ENCODE assay signal across 7 cellular contexts in the genomic region with DNA sequence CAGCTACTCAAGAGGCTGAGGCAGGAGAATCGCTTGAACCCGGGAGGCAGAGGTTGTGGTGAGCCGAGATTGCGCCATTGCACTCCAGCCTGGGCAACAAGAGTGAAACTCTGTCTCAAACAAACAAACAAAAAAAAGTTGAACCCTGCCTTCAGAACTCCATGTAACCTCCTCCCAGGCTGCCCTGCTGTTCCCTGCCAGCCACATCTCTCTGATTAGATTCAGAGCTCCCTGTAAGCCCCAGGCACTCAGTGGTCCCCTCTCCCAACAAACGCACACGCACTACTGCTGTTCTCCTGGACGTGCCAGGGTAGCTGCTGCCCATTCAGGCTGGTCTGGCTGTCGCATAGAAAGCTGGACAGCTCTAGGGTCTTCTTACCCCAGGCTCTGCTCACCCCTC. TPM values are rescaled to one million over a fixed set of nuclear protein-coding genes. Genes with fewer than 3 reads are reported as not detected.
A peak's percentile ranks its signal among the peaks of the same experiment; 100 is the strongest.
DNase-seq lines count a peak whose midpoint lies in the region; FAIRE-seq and TF ChIP-seq lines count a peak whose summit lies in the region.
"Not testable (repeated sequence)": the region's sequence is repeated elsewhere in the genome, so short reads cannot be mapped to it uniquely, and the experiment has no call there.
"Had no signal": no experiment of that assay in that cellular context is flagged by ENCODE, and none has a peak within 500 bp of the region (broad histone marks: within the 10 kb centered on the region; RNA-seq: fewer than 3 reads in every experiment).

No MANE protein-coding gene starts in this region.

- not testable (repeated sequence) for H4K91ac ChIP-seq in H1 (replicated peaks; ENCODE audit: insufficient read length, low read length)

- H3K27me3 ChIP-seq in BLaER1; H1 (replicated peaks in 1 of 4; ENCODE audit: control insufficient read depth in 3 of 4, extremely low read depth in 1 of 4, insufficient read depth in 3 of 4, low read length in 3 of 4); liver (ENCODE audit: control insufficient read depth in 4 of 4, insufficient read depth in 4 of 4, low read length in 3 of 4); neural progenitor cell: not testable (repeated sequence)

- 0 out of 2 replicates have a peak overlapping the region, but pooled peaks have one; percentile 46 for H2BK15ac ChIP-seq in H1 (ENCODE audit: low read length)

- not testable (repeated sequence) for H3K4me3 ChIP-seq in BLaER1; H1 (ENCODE audit: extremely low read depth in 1 of 4, insufficient read depth in 2 of 4, low read depth in 3 of 4, low read length in 4 of 4); liver (ENCODE audit: low read depth in 1 of 3, low read length in 3 of 3); neural progenitor cell

- not testable (repeated sequence) for H3K9me3 Mint-ChIP-seq in neural progenitor cell

- not testable (repeated sequence) for H3K36me3 Mint-ChIP-seq in neural progenitor cell

- not testable (repeated sequence) for H3K9ac ChIP-seq in BLaER1; H1 (replicated peaks in 1 of 4; ENCODE audit: extremely low read depth in 1 of 4, low read depth in 3 of 4, low read length in 3 of 4); liver (ENCODE audit: low read depth in 1 of 2, low read length in 2 of 2); neural progenitor cell

- TF ChIP-seq CTCF in H1 (IDR thresholded peaks at IDR 0.05; ENCODE audit: control extremely low read depth in 1 of 3, insufficient read depth in 1 of 3, low read depth in 1 of 3, low read length in 3 of 3); liver (IDR thresholded peaks at IDR 0.05; ENCODE audit: low read depth, low read length, missing input control); neural progenitor cell (IDR thresholded peaks at IDR 0.05): not testable (repeated sequence)

- H3K79me2 ChIP-seq in H1 (ENCODE audit: control insufficient read depth in 1 of 2, insufficient read depth in 2 of 2, low read length in 2 of 2); neural progenitor cell (ENCODE audit: low read depth): not testable (repeated sequence)

- not testable (repeated sequence) for H3K79me1 ChIP-seq in H1 (ENCODE audit: low read depth, low read length)

- H3K4me3 Mint-ChIP-seq in neural progenitor cell = peak overlapping the region; percentile 10

- CTCF ChIA-PET in H1 (lab: Charles Lee; ENCODE audit: partially characterized antibody) = interaction anchor here (0.7 to 12.6 kb wide), 7 partner anchors 10 to 77 kb away, joined by 3 to 83 read pairs (median 4); no protein-coding TSS in a partner anchor

- not testable (repeated sequence) for H2BK12ac ChIP-seq in H1 (ENCODE audit: low read depth, low read length)

- 90% methylated on average over 8 of the region's 8 CpGs; no CpG with 5 or more reads in 1 of the 2 experiments for WGBS in H1 (ENCODE audit: extremely low coverage in 1 of 2, insufficient coverage in 1 of 2, insufficient read length in 1 of 2, insufficient replicate concordance in 2 of 2, low coverage in 1 of 2, low lambda C conversion rate in 2 of 2, missing lambda C conversion rate in 1 of 2), 2 experiments
- 67% methylated on average over 8 of the region's 8 CpGs for WGBS in liver

- H4K5ac ChIP-seq in H1 (ENCODE audit: insufficient read length, low read depth, low read length) = not testable (repeated sequence)

- not testable (repeated sequence) for H3K56ac ChIP-seq in H1 (replicated peaks; ENCODE audit: insufficient read length, low read depth, low read length)

- not testable (repeated sequence) for H3K23ac ChIP-seq in H1 (ENCODE audit: insufficient read length)

- H3K4me1 ChIP-seq in BLaER1 (peaks cover 96% of the 10 kb centered on the region), H1 (replicated peaks in 1 of 4; ENCODE audit: control insufficient read depth in 3 of 4, insufficient read depth in 4 of 4, low read length in 3 of 4) (peaks cover 0 to 30% (median 24%) of the 10 kb centered on the region in 4 experiments; a peak in 6 of 7 replicates), neural progenitor cell (peaks cover 33% of the 10 kb centered on the region)
- not testable (repeated sequence) for H3K4me1 ChIP-seq in liver (ENCODE audit: control insufficient read depth in 4 of 4, insufficient read depth in 4 of 4, low read length in 3 of 4)

- not testable (repeated sequence) for TF ChIP-seq EP300 in H1 (IDR thresholded peaks at IDR 0.05; ENCODE audit: borderline replicate concordance in 1 of 2, low read depth in 2 of 2, low read length in 2 of 2)

- not testable (repeated sequence) for H4K20me1 ChIP-seq in BLaER1; H1 (replicated peaks in 1 of 2; ENCODE audit: control insufficient read depth in 1 of 2, insufficient read depth in 2 of 2, low read length in 2 of 2); neural progenitor cell (ENCODE audit: low read depth)

- H3K14ac ChIP-seq in H1 (ENCODE audit: insufficient read length) = not testable (repeated sequence)

- not testable (repeated sequence) for H2BK120ac ChIP-seq in H1 (replicated peaks; ENCODE audit: low read depth, low read length)

- H3K4me2 ChIP-seq in BLaER1 = peak overlapping the region; percentile 95
- not testable (repeated sequence) for H3K4me2 ChIP-seq in H1 (ENCODE audit: insufficient read depth in 1 of 2, low read depth in 2 of 2, low read length in 2 of 2); neural progenitor cell

- H4K8ac ChIP-seq in H1 (ENCODE audit: extremely low read depth, insufficient read depth, low read length) = not testable (repeated sequence)

- not testable (repeated sequence) for FAIRE-seq in H1 (lab: Jason Lieb, UNC)

- POLR2A ChIA-PET in H1 (lab: Charles Lee; ENCODE audit: partially characterized antibody) = not testable (repeated sequence)

- not testable (repeated sequence) for H2AFZ ChIP-seq in H1 (ENCODE audit: low read length); neural progenitor cell (replicated peaks)

- H2BK5ac ChIP-seq in H1 (ENCODE audit: low read depth, low read length) = not testable (repeated sequence)

- H3K4me1 Mint-ChIP-seq in neural progenitor cell = peaks cover 37% of the 10 kb centered on the region

- H3K36me3 ChIP-seq in BLaER1; H1 (ENCODE audit: control insufficient read depth in 2 of 4, insufficient read depth in 4 of 4, low read length in 3 of 4); liver (ENCODE audit: control insufficient read depth in 4 of 4, insufficient read depth in 3 of 4, low read depth in 1 of 4, low read length in 3 of 4); neural progenitor cell: not testable (repeated sequence)

- not testable (repeated sequence) for H2BK20ac ChIP-seq in H1 (ENCODE audit: low read length)

- not testable (repeated sequence) for H3K4ac ChIP-seq in H1 (replicated peaks; ENCODE audit: insufficient read length, low read depth, low read length)

- not testable (repeated sequence) for H3K9me3 ChIP-seq in BLaER1; H1 (ENCODE audit: insufficient read depth in 2 of 2, low read depth in 1 of 2, low read length in 1 of 2); liver (ENCODE audit: control insufficient read depth in 4 of 4, low read length in 3 of 4); neural progenitor cell (ENCODE audit: low read depth)

- H3K27ac ChIP-seq in BLaER1 = peak overlapping the region; percentile 60
- H3K27ac ChIP-seq in H1 (ENCODE audit: low read depth, low read length); liver (ENCODE audit: low read depth in 1 of 2, low read length in 2 of 2); neural progenitor cell: not testable (repeated sequence)

- H3K27me3 Mint-ChIP-seq in neural progenitor cell (ENCODE audit: insufficient read depth, low read depth) = peaks cover 17% of the 10 kb centered on the region

- TF ChIP-seq POLR2A in H1 (IDR thresholded peaks at IDR 0.05; ENCODE audit: control extremely low read depth in 1 of 2, low read depth in 2 of 2, low read length in 2 of 2) = not testable (repeated sequence)

- not testable (repeated sequence) for H3K23me2 ChIP-seq in H1 (ENCODE audit: low read depth, low read length)

- H2AK5ac ChIP-seq in H1 (ENCODE audit: low read depth, low read length) = not testable (repeated sequence)

- H3K18ac ChIP-seq in H1 (ENCODE audit: extremely low read depth, low read length) = 0 out of 2 replicates have a peak overlapping the region, but pooled peaks have one; percentile 36

- peaks cover 31% of the 10 kb centered on the region for H3F3A ChIP-seq in neural progenitor cell (ENCODE audit: low read depth)

- not testable (repeated sequence) for H3K27ac Mint-ChIP-seq in neural progenitor cell

- TF ChIP-seq RAD21 in H1 (IDR thresholded peaks at IDR 0.05 in 1 of 2, conservative IDR thresholded peaks at IDR 0.05 in 1 of 2; ENCODE audit: low read depth in 2 of 2, low read length in 2 of 2); liver (IDR thresholded peaks at IDR 0.05): not testable (repeated sequence)

- DNase-seq in MV-4-11 (lab: John Stamatoyannopoulos, UW) (peak; percentile 4), fibroblast of gingiva (ENCODE audit: low read depth) (peak; percentile 17)
- DNase-seq in H1 (ENCODE audit: low read depth in 1 of 2, low spot score in 2 of 2); neural progenitor cell (ENCODE audit: low spot score): not testable (repeated sequence)

RNA-seq across cellular contexts. Expression of a gene that starts 9.5 kb away (rescaled TPM):
- total RNA-seq in H1 (2021; fragmentation: NEBNext Ultra II Directional; extraction: Animal tissue kit (Norgen Biotek cat#: 25700)) = 14.0 and 14.1 TPM in 2 replicates
- polyA plus RNA-seq in H1 (2011; rRNA removed) = 24.9 and 25.0 TPM in 2 replicates
- 14.3 TPM for polyA plus RNA-seq in H1 (2011; cell fraction: cytosol; rRNA removed)
- 43.9 TPM for polyA plus RNA-seq in H1 (2011; cell fraction: nucleus; rRNA removed)
- polyA plus RNA-seq in H1 (2012, experiment 1 of 2) = 16.0 to 28.5 TPM (median 22.8 TPM) in 4 replicates
- polyA plus RNA-seq in H1 (2012, experiment 2 of 2) = 13.3 TPM
- polyA plus RNA-seq in H1 (2013, experiment 1 of 2) = 16.1 TPM
- 13.8 TPM for polyA plus RNA-seq in H1 (2013, experiment 2 of 2)
- 16.8 and 18.9 TPM in 2 replicates for polyA minus RNA-seq in H1 (2011; rRNA and poly(A)+ RNA removed)
- polyA minus RNA-seq in H1 (2011; cell fraction: cytosol; rRNA and poly(A)+ RNA removed) = 14.2 TPM
- polyA minus RNA-seq in H1 (2011; cell fraction: nucleus; rRNA and poly(A)+ RNA removed) = 9.4 TPM
- total RNA-seq in liver = under 1 TPM; 0.17 to 0.19 TPM
- under 1 TPM; 0.10 to 0.14 TPM for polyA plus RNA-seq in liver
- total RNA-seq in neural progenitor cell (ENCODE audit: low replicate concordance) = 4.3 and 9.5 TPM in 2 replicates

RNA-seq across cellular contexts. Expression of a gene that starts 54.6 kb away (rescaled TPM):
- total RNA-seq in H1 (2021; fragmentation: NEBNext Ultra II Directional; extraction: Animal tissue kit (Norgen Biotek cat#: 25700)) = 7.5 and 8.2 TPM in 2 replicates
- polyA plus RNA-seq in H1 (2011; rRNA removed) (15.0 and 21.9 TPM in 2 replicates), liver (1 to 10 TPM in 1 of 2 donors, under 1 TPM in 1; 0.54 to 1.1 TPM)
- polyA plus RNA-seq in H1 (2011; cell fraction: cytosol; rRNA removed) = 15.7 TPM
- polyA plus RNA-seq in H1 (2011; cell fraction: nucleus; rRNA removed) = 25.8 TPM
- polyA plus RNA-seq in H1 (2012, experiment 1 of 2) = 7.4 to 15.9 TPM (median 11.4 TPM) in 4 replicates
- 6.3 TPM for polyA plus RNA-seq in H1 (2012, experiment 2 of 2)
- 4.8 TPM for polyA plus RNA-seq in H1 (2013, experiment 1 of 2)
- polyA plus RNA-seq in H1 (2013, experiment 2 of 2) = 3.9 TPM
- polyA minus RNA-seq in H1 (2011; rRNA and poly(A)+ RNA removed) = 12.0 and 13.5 TPM in 2 replicates
- 5.3 TPM for polyA minus RNA-seq in H1 (2011; cell fraction: cytosol; rRNA and poly(A)+ RNA removed)
- 5.2 TPM for polyA minus RNA-seq in H1 (2011; cell fraction: nucleus; rRNA and poly(A)+ RNA removed)
- total RNA-seq in liver (1 to 10 TPM; 1.8 to 2.7 TPM), neural progenitor cell (ENCODE audit: low replicate concordance) (8.5 and 15.6 TPM in 2 replicates)
- total RNA-seq: A172 had no signal

RNA-seq across cellular contexts. Expression of a gene that starts 56.4 kb away (rescaled TPM):
- 9.6 and 9.7 TPM in 2 replicates for total RNA-seq in H1 (2021; fragmentation: NEBNext Ultra II Directional; extraction: Animal tissue kit (Norgen Biotek cat#: 25700))
- polyA plus RNA-seq in H1 (2011; rRNA removed) (10.6 and 13.4 TPM in 2 replicates), liver (1 to 10 TPM; 8.7 to 9.5 TPM)
- polyA plus RNA-seq in H1 (2011; cell fraction: cytosol; rRNA removed) = 13.2 TPM
- 26.4 TPM for polyA plus RNA-seq in H1 (2011; cell fraction: nucleus; rRNA removed)
- 7.1 to 12.4 TPM (median 9.2 TPM) in 4 replicates for polyA plus RNA-seq in H1 (2012, experiment 1 of 2)
- polyA plus RNA-seq in H1 (2012, experiment 2 of 2) = 10.5 TPM
- polyA plus RNA-seq in H1 (2013, experiment 1 of 2) = 9.5 TPM
- polyA plus RNA-seq in H1 (2013, experiment 2 of 2) = 8.7 TPM
- polyA minus RNA-seq in H1 (2011; rRNA and poly(A)+ RNA removed) = 8.1 and 9.2 TPM in 2 replicates
- polyA minus RNA-seq in H1 (2011; cell fraction: cytosol; rRNA and poly(A)+ RNA removed) = 3.8 TPM
- polyA minus RNA-seq in H1 (2011; cell fraction: nucleus; rRNA and poly(A)+ RNA removed) = 18.3 TPM
- total RNA-seq in liver (1 to 10 TPM; 3.7 to 9.2 TPM), neural progenitor cell (ENCODE audit: low replicate concordance) (9.3 and 20.8 TPM in 2 replicates)
